In genomic region chr1:61139324-61140055, GRCh38 we compare ENCODE assay signal across 9 cellular contexts. TPM values are rescaled to one million over a fixed set of nuclear protein-coding genes. Genes with fewer than 3 reads are reported as not detected.
DNase-seq lines count a peak whose midpoint lies in the region; ATAC-seq and TF ChIP-seq lines count a peak whose summit lies in the region.
"Had no signal": no experiment of that assay in that cellular context is flagged by ENCODE, and none has a peak within 500 bp of the region (broad histone marks: within the 10 kb centered on the region; RNA-seq: fewer than 3 reads in every experiment).

No MANE protein-coding gene starts in this region.

- H3K9me3 ChIP-seq in mammary epithelial cell (replicated peaks; ENCODE audit: insufficient read depth, low read length) (no peaks in the 10 kb centered on the region), H9 (ENCODE audit: control insufficient read depth, low read depth, low read length) (no peaks in the 10 kb centered on the region)

- H3K18ac ChIP-seq in H9 (ENCODE audit: insufficient read length, low read depth, low read length) = no peak overlapping the region

- 17% methylated on average over 11 of the region's 11 CpGs for WGBS in mammary epithelial cell (ENCODE audit: low coverage, missing lambda C conversion rate)
- WGBS in H9 (ENCODE audit: extremely low coverage, insufficient read length, low lambda C conversion rate) = no CpG with 5 or more reads among the region's 11 CpGs

- H3K27ac ChIP-seq in mammary epithelial cell (ENCODE audit: insufficient read depth, low read depth, low read length) (peak overlapping the region; percentile 68), H9 (ENCODE audit: insufficient read length, low read depth, low read length) (no peak overlapping the region)

- H3K4me1 ChIP-seq in mammary epithelial cell (ENCODE audit: insufficient read depth, low read length) (peaks cover 42% of the 10 kb centered on the region), H9 (ENCODE audit: insufficient read depth, low read length) (peaks cover 3% of the 10 kb centered on the region; the same call in 1 of the 2 replicates)

- peak overlapping the region; percentile 73 for H2AFZ ChIP-seq in mammary epithelial cell (ENCODE audit: low read depth, low read length)
- H2AFZ ChIP-seq in H9 (ENCODE audit: low read length) = no peak overlapping the region

- H3K23ac ChIP-seq in H9 (ENCODE audit: insufficient read length, low read depth, low read length) = no peak overlapping the region

- intact Hi-C loops in mammary epithelial cell (cut with micrococcal nuclease) = loop anchor here (2.0 to 5.0 kb wide), 4 partner anchors 61 to 313 kb away; no protein-coding TSS in a partner anchor

- peaks cover 8 to 15% of the 10 kb centered on the region in 2 donors for H3K4me1 Mint-ChIP-seq in natural killer cell treated with Interleukin-12 subunit alpha and Interleukin-12 subunit beta and Interleukin-15 and Interleukin-18, amount 100 ng/mL, for 72 hours (ENCODE audit: low read depth in 2 of 2)
- peaks cover 28 to 44% of the 10 kb centered on the region in 2 experiments for H3K4me1 Mint-ChIP-seq in H9

- H2BK120ac ChIP-seq in H9 (ENCODE audit: low read depth, low read length, poor library complexity, severe bottlenecking) = no peak overlapping the region

- in situ Hi-C loops in mammary epithelial cell (cut with MboI; ENCODE audit: low sequenced_read_pairs in 2 of 2) = no loop called here

- DNase-seq in EL (peak; percentile 53), NCI-H69 (lab: John Stamatoyannopoulos, UW) (peak; percentile 80), mammary epithelial cell (peak; percentile 90), H9 (no peak), NCI-H2029 (lab: John Stamatoyannopoulos, UW) (no peak)
- no peak for DNase-seq in natural killer cell treated with Interleukin-12 subunit alpha and Interleukin-12 subunit beta and Interleukin-15 and Interleukin-18, amount 100 ng/mL, for 72 hours (ENCODE audit: low spot score)
- DNase-seq in NK-92 treated with Interleukin-12 subunit alpha and Interleukin-12 subunit beta, amount 100 ng/mL, for 24 hours (lab: John Stamatoyannopoulos, UW) = no peak
- DNase-seq: stimulated activated CD4-positive, alpha-beta T cell treated with anti-CD3 and anti-CD28 coated beads, Interleukin-4, amount 100 ng/mL, for 4 hours had no signal

- dilution Hi-C loops in mammary epithelial cell (cut with HindIII; ENCODE audit: low sequenced_read_pairs) = no loop called here

- no peak overlapping the region for H2AK5ac ChIP-seq in H9 (ENCODE audit: insufficient read length, low read length)

- ATAC-seq in natural killer cell treated with Interleukin-12 subunit alpha and Interleukin-12 subunit beta and Interleukin-15 and Interleukin-18, amount 100 ng/mL, for 72 hours = no peak
- no peak for ATAC-seq in GM21576 (IDR thresholded peaks at IDR 0.05; ENCODE audit: unreplicated experiment)

- no peak overlapping the region for H3T11ph ChIP-seq in H9 (ENCODE audit: low read length)

- H3K36me3 Mint-ChIP-seq in natural killer cell treated with Interleukin-12 subunit alpha and Interleukin-12 subunit beta and Interleukin-15 and Interleukin-18, amount 100 ng/mL, for 72 hours = no peaks in the 10 kb centered on the region
- H3K36me3 Mint-ChIP-seq in H9 (ENCODE audit: insufficient read depth in 1 of 3, low read depth in 3 of 3) = no peaks in the 10 kb centered on the region

- H3K9me3 Mint-ChIP-seq in natural killer cell treated with Interleukin-12 subunit alpha and Interleukin-12 subunit beta and Interleukin-15 and Interleukin-18, amount 100 ng/mL, for 72 hours = no peaks in the 10 kb centered on the region
- no peaks in the 10 kb centered on the region for H3K9me3 Mint-ChIP-seq in H9

- peak overlapping the region in 1 of 3 experiments; percentile 21 for H3K4me3 ChIP-seq in mammary epithelial cell (replicated peaks in 1 of 3; ENCODE audit: insufficient read depth in 1 of 3, low read depth in 2 of 3, low read length in 3 of 3)

- no peak overlapping the region for H4K5ac ChIP-seq in H9 (ENCODE audit: insufficient read length, low read depth, low read length)

- H3K9ac ChIP-seq in mammary epithelial cell (ENCODE audit: insufficient read depth, low read length) (peak overlapping the region; percentile 47), H9 (ENCODE audit: extremely low read depth, insufficient read length, low read length) (no peak overlapping the region)

- H2BK12ac ChIP-seq in H9 (ENCODE audit: insufficient read length, low read depth, low read length) = no peak overlapping the region

- no peaks in the 10 kb centered on the region for H3K79me1 ChIP-seq in H9 (ENCODE audit: insufficient read depth, low read depth, low read length, poor library complexity, severe bottlenecking)

- no peak overlapping the region for H3K27ac Mint-ChIP-seq in natural killer cell treated with Interleukin-12 subunit alpha and Interleukin-12 subunit beta and Interleukin-15 and Interleukin-18, amount 100 ng/mL, for 72 hours
- H3K27ac Mint-ChIP-seq in H9 = no peak overlapping the region; a peak in 1 of 7 replicates

- no peak overlapping the region for H4K8ac ChIP-seq in H9 (replicated peaks; ENCODE audit: insufficient read length, low read depth, low read length)

- no peak overlapping the region for H3K56ac ChIP-seq in H9 (ENCODE audit: insufficient read length, low read depth, low read length)

- H3K36me3 ChIP-seq in mammary epithelial cell (ENCODE audit: insufficient read depth, low read length) = no peaks in the 10 kb centered on the region

- no peak overlapping the region for H3K4ac ChIP-seq in H9 (ENCODE audit: low read depth, low read length)

- peaks cover 24 to 41% of the 10 kb centered on the region in 2 donors for H3K27me3 Mint-ChIP-seq in natural killer cell treated with Interleukin-12 subunit alpha and Interleukin-12 subunit beta and Interleukin-15 and Interleukin-18, amount 100 ng/mL, for 72 hours
- H3K27me3 Mint-ChIP-seq in H9 (ENCODE audit: low read depth) = no peaks in the 10 kb centered on the region

- no TSS peak for BruUV-seq in mammary epithelial cell (replicated peaks; lab: Mats Ljungman, UMichigan)

- TF ChIP-seq CTCF in mammary epithelial cell (conservative IDR thresholded peaks at IDR 0.05 in 1 of 2, IDR thresholded peaks at IDR 0.05 in 1 of 2; ENCODE audit: extremely low read depth in 1 of 2, insufficient read depth in 1 of 2, low read depth in 1 of 2, low read length in 2 of 2) = no peak
- no peak for TF ChIP-seq CTCF in H9 (conservative IDR thresholded peaks at IDR 0.05)

- no peak overlapping the region for H3K14ac ChIP-seq in H9 (ENCODE audit: insufficient read depth, low read length)

- H3K4me2 ChIP-seq in mammary epithelial cell (ENCODE audit: insufficient read depth, low read depth, low read length) (peak overlapping the region; percentile 85), H9 (ENCODE audit: insufficient read depth, insufficient read length, low read length) (no peak overlapping the region)

- H3K27me3 ChIP-seq in mammary epithelial cell (ENCODE audit: insufficient read depth, low read length) (no peaks in the 10 kb centered on the region), H9 (ENCODE audit: insufficient read depth, low read length) (no peaks in the 10 kb centered on the region)

- H2BK5ac ChIP-seq in H9 (ENCODE audit: insufficient read length, low read length) = no peak overlapping the region

- H3K79me2 ChIP-seq in mammary epithelial cell (ENCODE audit: insufficient read depth, low read length) (peaks cover 14% of the 10 kb centered on the region), H9 (ENCODE audit: insufficient read depth, low read length) (no peaks in the 10 kb centered on the region)

- H4K20me1 ChIP-seq in mammary epithelial cell (ENCODE audit: insufficient read depth, low read length) = no peaks in the 10 kb centered on the region
- H4K20me1 ChIP-seq in H9 (ENCODE audit: control insufficient read depth, insufficient read depth, insufficient read length) = no peaks in the 10 kb centered on the region

- H4K91ac ChIP-seq in H9 (ENCODE audit: insufficient read length, low read depth, low read length) = no peak overlapping the region

- CTCF ChIA-PET in mammary epithelial cell (lab: Charles Lee; ENCODE audit: low non-redundant PET) = no interaction called here

- H2BK20ac ChIP-seq in H9 (ENCODE audit: low read depth, low read length, poor library complexity, severe bottlenecking) = no peak overlapping the region

- H3K4me3 Mint-ChIP-seq in natural killer cell treated with Interleukin-12 subunit alpha and Interleukin-12 subunit beta and Interleukin-15 and Interleukin-18, amount 100 ng/mL, for 72 hours = peak overlapping the region; percentile 8
- H3K4me3 Mint-ChIP-seq in H9 = no peak overlapping the region

- H2BK15ac ChIP-seq in H9 (ENCODE audit: low read depth, low read length) = no peak overlapping the region

- H3K23me2 ChIP-seq in H9 (ENCODE audit: insufficient read length, low read depth, low read length, poor library complexity, severe bottlenecking) = no peaks in the 10 kb centered on the region

RNA-seq across cellular contexts. Expression of gene NFIA, which starts 57.1 kb away (rescaled TPM):
- total RNA-seq in mammary epithelial cell = 10 to 100 TPM in 1 of 2 donors, 1 to 10 TPM in 1; 8.7 to 33.2 TPM
- polyA plus RNA-seq in mammary epithelial cell = 27.8 TPM
- 49.5 TPM for polyA minus RNA-seq in mammary epithelial cell
- 1 to 10 TPM in 1 of 2 donors, under 1 TPM in 1; 0.14 to 7.3 TPM for total RNA-seq in natural killer cell treated with Interleukin-12 subunit alpha and Interleukin-12 subunit beta and Interleukin-15 and Interleukin-18, amount 100 ng/mL, for 72 hours
- 0.35 and 0.70 TPM in 2 replicates for total RNA-seq in H9 (2021)

Comparison
In these comparisons a context has a peak if more than half of its experiments do, and no peak if none do; other contexts are left out.
1. DNase-seq: peak in EL (single experiment), NCI-H69 (single experiment) and mammary epithelial cell (single experiment); none in natural killer cell treated with Interleukin-12 subunit alpha and Interleukin-12 subunit beta and Interleukin-15 and Interleukin-18, amount 100 ng/mL, for 72 hours (single experiment), H9 (single experiment), NK-92 treated with Interleukin-12 subunit alpha and Interleukin-12 subunit beta, amount 100 ng/mL, for 24 hours (single experiment) and NCI-H2029 (single experiment).